ENCODE assay signal across 22 cellular contexts in genomic region chr1:25062621-25063255, GRCh38.
DNase-seq lines count a peak whose midpoint lies in the region; ATAC-seq and TF ChIP-seq lines count a peak whose summit lies in the region.
"Had no signal": no experiment of that assay in that cellular context is flagged by ENCODE, and none has a peak within 500 bp of the region (broad histone marks: within the 10 kb centered on the region; RNA-seq: fewer than 3 reads in every experiment).

No MANE protein-coding gene starts in this region.

- no peak for DNase-seq in activated naive CD4-positive, alpha-beta T cell treated with anti-CD3 and anti-CD28 coated beads, Interleukin-2, amount 50 U/mL, for 72 hours (ENCODE audit: low spot score in 2 of 2)
- peak; percentile 23 for DNase-seq in RWPE2 (ENCODE audit: low spot score)
- DNase-seq in glutamatergic neuron: peak; percentile 4
- DNase-seq in upper lobe of right lung: peak; percentile 40
- no peak for DNase-seq in uterus
- no peak for DNase-seq in NCI-H2171 treated with DMSO at 0.1 percent for 48 hours (lab: John Stamatoyannopoulos, UW)
- DNase-seq: CD4-positive, alpha-beta T cell; DMS153; GDM1; GM23248; IMR-90; Karpas-422; MG63; NCI-H1092; NCI-H146; NCI-H2081; NCI-H446 treated with DMSO at 0.1 percent for 48 hours; NK-92 treated with Interleukin-12 subunit alpha and Interleukin-12 subunit beta, amount 100 ng/mL, for 24 hours; SHP77 had no signal

- ATAC-seq in activated naive CD4-positive, alpha-beta T cell treated with anti-CD3 and anti-CD28 coated beads, Interleukin-2, amount 50 U/mL, for 72 hours: no peak
- ATAC-seq in RWPE2 (ENCODE audit: low read depth): no peak
- ATAC-seq in upper lobe of right lung: no peak

- no peak overlapping the region for H3K4me3 Mint-ChIP-seq in activated naive CD4-positive, alpha-beta T cell treated with anti-CD3 and anti-CD28 coated beads, Interleukin-2, amount 50 U/mL, for 24 hours
- H3K4me3 Mint-ChIP-seq in glutamatergic neuron (ENCODE audit: unreplicated experiment): no peak overlapping the region
- H3K4me3 Mint-ChIP-seq: B cell; CD4-positive, alpha-beta T cell had no signal

- H3K36me3 ChIP-seq in RWPE2 (ENCODE audit: low read depth) (no peaks in the 10 kb centered on the region), upper lobe of right lung (no peaks in the 10 kb centered on the region), uterus (no peaks in the 10 kb centered on the region)
- H3K36me3 ChIP-seq: HAP-1, MG63 had no signal

- H3K4me3 ChIP-seq in RWPE2 (ENCODE audit: severe bottlenecking): no peak overlapping the region
- no peak overlapping the region for H3K4me3 ChIP-seq in upper lobe of right lung
- H3K4me3 ChIP-seq in uterus: no peak overlapping the region
- H3K4me3 ChIP-seq: GM23248, HAP-1, MG63 had no signal

- no peak overlapping the region for H3K27ac ChIP-seq in RWPE2 (ENCODE audit: poor library complexity, severe bottlenecking)
- H3K27ac ChIP-seq in upper lobe of right lung: no peak overlapping the region
- no peak overlapping the region for H3K27ac ChIP-seq in uterus
- H3K27ac ChIP-seq: GM23248 had no signal

- no peaks in the 10 kb centered on the region for H3K36me3 Mint-ChIP-seq in activated naive CD4-positive, alpha-beta T cell treated with anti-CD3 and anti-CD28 coated beads, Interleukin-2, amount 50 U/mL, for 24 hours
- H3K36me3 Mint-ChIP-seq in activated naive CD4-positive, alpha-beta T cell treated with anti-CD3 and anti-CD28 coated beads, Interleukin-2, amount 50 U/mL, for 72 hours: no peaks in the 10 kb centered on the region
- H3K36me3 Mint-ChIP-seq in glutamatergic neuron (ENCODE audit: unreplicated experiment): no peaks in the 10 kb centered on the region

- H3K9me3 Mint-ChIP-seq in activated naive CD4-positive, alpha-beta T cell treated with anti-CD3 and anti-CD28 coated beads, Interleukin-2, amount 50 U/mL, for 24 hours: no peaks in the 10 kb centered on the region
- no peaks in the 10 kb centered on the region for H3K9me3 Mint-ChIP-seq in activated naive CD4-positive, alpha-beta T cell treated with anti-CD3 and anti-CD28 coated beads, Interleukin-2, amount 50 U/mL, for 72 hours
- no peaks in the 10 kb centered on the region for H3K9me3 Mint-ChIP-seq in glutamatergic neuron (ENCODE audit: unreplicated experiment)
- H3K9me3 Mint-ChIP-seq: CD4-positive, alpha-beta T cell had no signal

- H3K4me1 ChIP-seq in RWPE2 (ENCODE audit: insufficient read depth, poor library complexity, severe bottlenecking) (no peaks in the 10 kb centered on the region), upper lobe of right lung (peaks cover 10% of the 10 kb centered on the region), uterus (peaks cover 0 to 4% of the 10 kb centered on the region in 2 donors)
- H3K4me1 ChIP-seq: HAP-1 had no signal

- H3K27ac Mint-ChIP-seq in activated naive CD4-positive, alpha-beta T cell treated with anti-CD3 and anti-CD28 coated beads, Interleukin-2, amount 50 U/mL, for 24 hours: peak overlapping the region; percentile 41
- H3K27ac Mint-ChIP-seq in activated naive CD4-positive, alpha-beta T cell treated with anti-CD3 and anti-CD28 coated beads, Interleukin-2, amount 50 U/mL, for 72 hours: no peak overlapping the region
- no peak overlapping the region for H3K27ac Mint-ChIP-seq in glutamatergic neuron (ENCODE audit: unreplicated experiment)
- H3K27ac Mint-ChIP-seq: B cell; CD4-positive, alpha-beta T cell had no signal

- peaks cover 20% of the 10 kb centered on the region for H3K4me1 Mint-ChIP-seq in activated naive CD4-positive, alpha-beta T cell treated with anti-CD3 and anti-CD28 coated beads, Interleukin-2, amount 50 U/mL, for 24 hours
- peaks cover 18% of the 10 kb centered on the region for H3K4me1 Mint-ChIP-seq in glutamatergic neuron (ENCODE audit: low read depth, unreplicated experiment)

- H3K27me3 Mint-ChIP-seq in activated naive CD4-positive, alpha-beta T cell treated with anti-CD3 and anti-CD28 coated beads, Interleukin-2, amount 50 U/mL, for 24 hours: no peaks in the 10 kb centered on the region
- peaks cover 12% of the 10 kb centered on the region for H3K27me3 Mint-ChIP-seq in glutamatergic neuron (ENCODE audit: unreplicated experiment)
- H3K27me3 Mint-ChIP-seq: CD4-positive, alpha-beta T cell had no signal

- intact Hi-C loops in upper lobe of right lung (cut with DNase I) (no loop called here), uterus (cut with DNase I; ENCODE audit: low total_unique reads) (no loop called here)

- no peaks in the 10 kb centered on the region for H3K9me3 ChIP-seq in RWPE2 (ENCODE audit: severe bottlenecking)
- H3K9me3 ChIP-seq in upper lobe of right lung: no peaks in the 10 kb centered on the region
- H3K9me3 ChIP-seq in uterus: no peaks in the 10 kb centered on the region
- H3K9me3 ChIP-seq: HAP-1, MG63 had no signal

- no peaks in the 10 kb centered on the region for H3K27me3 ChIP-seq in RWPE2 (ENCODE audit: insufficient read depth, poor library complexity, severe bottlenecking)
- no peaks in the 10 kb centered on the region for H3K27me3 ChIP-seq in upper lobe of right lung
- no peaks in the 10 kb centered on the region for H3K27me3 ChIP-seq in uterus
- H3K27me3 ChIP-seq: MG63 had no signal

- TF ChIP-seq CTCF in RWPE2 (IDR thresholded peaks at IDR 0.05; ENCODE audit: poor library complexity, severe bottlenecking) (no peak), glutamatergic neuron (IDR thresholded peaks at IDR 0.05; ENCODE audit: partially characterized antibody, unreplicated experiment) (no peak), upper lobe of right lung (IDR thresholded peaks at IDR 0.05) (no peak), uterus (IDR thresholded peaks at IDR 0.05) (no peak)

- TF ChIP-seq POLR2A in uterus (IDR thresholded peaks at IDR 0.05): no peak

Comparison
In these comparisons a context has a peak if more than half of its experiments do, and no peak if none do; other contexts are left out.
1. DNase-seq: peak in RWPE2 (single experiment), glutamatergic neuron (single experiment) and upper lobe of right lung (single experiment); none in activated naive CD4-positive, alpha-beta T cell treated with anti-CD3 and anti-CD28 coated beads, Interleukin-2, amount 50 U/mL, for 72 hours (0 of 2), uterus (0 of 2) and NCI-H2171 treated with DMSO at 0.1 percent for 48 hours (single experiment).